In genomic region chr1:31102501-31102950, GRCh38 we compare ENCODE assay signal across 10 cellular contexts. TPM values are rescaled to one million over a fixed set of nuclear protein-coding genes. Genes with fewer than 3 reads are reported as not detected.
DNase-seq lines count a peak whose midpoint lies in the region; ATAC-seq and TF ChIP-seq lines count a peak whose summit lies in the region.
"Had no signal": no experiment of that assay in that cellular context is flagged by ENCODE, and none has a peak within 500 bp of the region (broad histone marks: within the 10 kb centered on the region; RNA-seq: fewer than 3 reads in every experiment).

No MANE protein-coding gene starts in this region.

- no peak overlapping the region for H3K27ac Mint-ChIP-seq in immature natural killer cell
- H3K27ac Mint-ChIP-seq: activated naive CD8-positive, alpha-beta T cell had no signal

- peaks cover 0 to 2% (median 1%) of the 10 kb centered on the region in 3 donors for H3K27me3 Mint-ChIP-seq in immature natural killer cell (ENCODE audit: low read depth in 3 of 3)
- H3K27me3 Mint-ChIP-seq: activated naive CD8-positive, alpha-beta T cell had no signal

- peaks cover 29% of the 10 kb centered on the region for H3K4me1 ChIP-seq in RWPE2 (ENCODE audit: insufficient read depth, poor library complexity, severe bottlenecking)

- intact Hi-C loops in sciatic nerve (cut with DNase I) = no loop called here

- H3K4me1 Mint-ChIP-seq in immature natural killer cell = no peaks in the 10 kb centered on the region

- no peaks in the 10 kb centered on the region for H3K36me3 ChIP-seq in RWPE2 (ENCODE audit: low read depth)

- TF ChIP-seq CTCF in RWPE2 (IDR thresholded peaks at IDR 0.05; ENCODE audit: poor library complexity, severe bottlenecking) = no peak
- no peak for TF ChIP-seq CTCF in fibroblast of the aortic adventitia (IDR thresholded peaks at IDR 0.05; ENCODE audit: insufficient read depth, low read length)

- no peaks in the 10 kb centered on the region for H3K27me3 ChIP-seq in RWPE2 (ENCODE audit: insufficient read depth, poor library complexity, severe bottlenecking)

- H3K9me3 Mint-ChIP-seq in immature natural killer cell = no peaks in the 10 kb centered on the region

- no peak overlapping the region for H3K4me3 Mint-ChIP-seq in immature natural killer cell
- H3K4me3 Mint-ChIP-seq: activated naive CD8-positive, alpha-beta T cell had no signal

- ATAC-seq in RWPE2 (ENCODE audit: low read depth) (peak; percentile 95), sciatic nerve (peak; percentile 90)

- H3K9me3 ChIP-seq in RWPE2 (ENCODE audit: severe bottlenecking) = no peaks in the 10 kb centered on the region

- H3K27ac ChIP-seq in RWPE2 (ENCODE audit: poor library complexity, severe bottlenecking) = peak overlapping the region; percentile 96

- H3K4me3 ChIP-seq in RWPE2 (ENCODE audit: severe bottlenecking) (no peak overlapping the region), fibroblast of the aortic adventitia (ENCODE audit: low read depth, low read length) (no peak overlapping the region)

- peak; percentile 87 for DNase-seq in ELR (ENCODE audit: low read depth)
- peak; percentile 76 for DNase-seq in RWPE2 (ENCODE audit: low spot score)
- peak; percentile 65 for DNase-seq in fibroblast of the aortic adventitia (ENCODE audit: low read depth)
- no peak for DNase-seq in sciatic nerve (ENCODE audit: low spot score)
- DNase-seq in HK-2 (ENCODE audit: unreplicated experiment) = no peak
- no peak for DNase-seq in DMS114 treated with DMSO at 0.1 percent for 48 hours (lab: John Stamatoyannopoulos, UW; ENCODE audit: unreplicated experiment)
- no peak for DNase-seq in immature natural killer cell
- DNase-seq in Kasumi-1 (lab: John Stamatoyannopoulos, UW) = no peak
- DNase-seq: NCI-H446 treated with DMSO at 0.1 percent for 48 hours had no signal

- no peaks in the 10 kb centered on the region for H3K36me3 Mint-ChIP-seq in immature natural killer cell
- H3K36me3 Mint-ChIP-seq: activated naive CD8-positive, alpha-beta T cell had no signal

RNA-seq across cellular contexts. Expression of gene PUM1, which starts 37.0 kb away (rescaled TPM):
- 32.9 and 61.1 TPM in 2 replicates for total RNA-seq in fibroblast of the aortic adventitia (ENCODE audit: low replicate concordance)
- 144 TPM for total RNA-seq in sciatic nerve
- polyA plus RNA-seq in immature natural killer cell = 100 to 1,000 TPM in 2 of 3 donors, 10 to 100 TPM in 1; 63.3 to 105 (median 103) TPM

Comparison
In these comparisons a context has a peak if more than half of its experiments do, and no peak if none do; other contexts are left out.
1. DNase-seq: peak in ELR (single experiment), RWPE2 (single experiment) and fibroblast of the aortic adventitia (single experiment); none in sciatic nerve (single experiment), HK-2 (single experiment), DMS114 treated with DMSO at 0.1 percent for 48 hours (single experiment), immature natural killer cell (0 of 3) and Kasumi-1 (0 of 2).